ENCODE assay signal across 1 cellular context in genomic region chr2:112432735-112433479, GRCh38.
TF ChIP-seq lines count a peak whose summit lies in the region.

No MANE protein-coding gene starts in this region.

TF ChIP-seq in HEK293, 187 proteins besides CTCF, POLR2A, EP300 and RAD21:
- peak; percentile 53 for TF ChIP-seq ZBTB26 (tag by site-specific recombination; optimal IDR thresholded peaks at IDR 0.05)
